ENCODE assay signal across 8 cellular contexts in genomic region chr21:39518055-39518844, GRCh38.
A peak's percentile ranks its signal among the peaks of the same experiment; 100 is the strongest.
DNase-seq lines count a peak whose midpoint lies in the region; ATAC-seq, FAIRE-seq and TF ChIP-seq lines count a peak whose summit lies in the region.

No MANE protein-coding gene starts in this region.

- TF ChIP-seq POLR2A in GM12892 (IDR thresholded peaks at IDR 0.05; ENCODE audit: low read depth, low read length), result no peak

- ATAC-seq in HG03378 (IDR thresholded peaks at IDR 0.05; ENCODE audit: unreplicated experiment), result peak; percentile 68
- ATAC-seq in effector memory CD8-positive, alpha-beta T cell (replicated peaks), result peak; percentile 78
- ATAC-seq in memory B cell (ENCODE audit: low read depth), result peak; percentile 72

- H3K27ac Mint-ChIP-seq in effector memory CD8-positive, alpha-beta T cell, result no peak overlapping the region
- no peak overlapping the region for H3K27ac Mint-ChIP-seq in memory B cell

- peak; percentile 77 for DNase-seq in A172 (ENCODE audit: low spot score)
- DNase-seq in GM12892 (ENCODE audit: insufficient read length), result peak; percentile 55
- peak; percentile 78 for DNase-seq in NCI-H510A treated with DMSO at 0.1 percent for 48 hours (lab: John Stamatoyannopoulos, UW)
- peak; percentile 55 for DNase-seq in activated CD4-positive, alpha-beta T cell treated with anti-CD3 and anti-CD28 coated beads for 48 hours
- DNase-seq in effector memory CD8-positive, alpha-beta T cell, result peak; percentile 23 to 37 (median 29)
- DNase-seq in memory B cell (ENCODE audit: low spot score in 2 of 2), result peak; percentile 33 to 47
- DNase-seq in stimulated activated naive CD4-positive, alpha-beta T cell (lab: John Stamatoyannopoulos, UW), result peak; percentile 2 to 68 (median 22)

- no peak overlapping the region for H3K4me3 Mint-ChIP-seq in effector memory CD8-positive, alpha-beta T cell
- no peak overlapping the region for H3K4me3 Mint-ChIP-seq in memory B cell

- H3K9me3 Mint-ChIP-seq in effector memory CD8-positive, alpha-beta T cell, result no peaks in the 10 kb centered on the region
- H3K9me3 Mint-ChIP-seq in memory B cell, result no peaks in the 10 kb centered on the region

- peaks cover 13 to 21% of the 10 kb centered on the region in 2 donors for H3K27me3 Mint-ChIP-seq in effector memory CD8-positive, alpha-beta T cell
- H3K27me3 Mint-ChIP-seq in memory B cell, result peaks cover 3% of the 10 kb centered on the region

- FAIRE-seq in GM12892 (lab: Jason Lieb, UNC), result peak; percentile 73

- H3K36me3 Mint-ChIP-seq in effector memory CD8-positive, alpha-beta T cell (ENCODE audit: insufficient read depth), result no peaks in the 10 kb centered on the region
- no peaks in the 10 kb centered on the region for H3K36me3 Mint-ChIP-seq in memory B cell

- peaks cover 4 to 5% of the 10 kb centered on the region in 2 donors for H3K4me1 Mint-ChIP-seq in effector memory CD8-positive, alpha-beta T cell (ENCODE audit: low read depth in 2 of 2)
- H3K4me1 Mint-ChIP-seq in memory B cell, result peaks cover 4% of the 10 kb centered on the region

Comparison
In these comparisons a context has a peak if more than half of its experiments do, and no peak if none do; other contexts are left out.
1. Peak in every context shown above with its lines: DNase-seq and ATAC-seq.
2. DNase-seq: peak in every context shown above with its lines; median percentile 78 in NCI-H510A treated with DMSO at 0.1 percent for 48 hours; 77 in A172; 55 in GM12892; 55 in activated CD4-positive, alpha-beta T cell treated with anti-CD3 and anti-CD28 coated beads for 48 hours; 40 in memory B cell; 29 in effector memory CD8-positive, alpha-beta T cell; 22 in stimulated activated naive CD4-positive, alpha-beta T cell.